ENCODE assay signal across 13 cellular contexts in the genomic region with DNA sequence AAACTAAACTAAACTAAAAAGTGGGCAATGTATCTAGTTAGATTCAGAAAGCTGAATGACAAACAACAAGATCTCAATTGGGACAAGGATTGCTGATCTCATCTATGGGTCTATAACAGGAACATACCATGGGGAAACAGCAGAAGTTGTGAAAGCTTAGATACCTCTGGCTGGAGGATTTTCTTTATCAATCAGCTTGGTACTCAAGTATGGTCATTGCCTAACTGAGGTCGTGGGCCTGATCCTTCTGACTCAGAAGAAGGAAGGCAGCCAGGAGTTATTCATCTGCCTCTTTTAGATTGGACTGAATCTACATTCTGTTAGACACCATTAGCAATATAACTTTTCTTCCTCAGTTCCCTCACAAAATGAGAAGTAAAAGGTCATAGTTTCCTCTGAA. TPM values are rescaled to one million over a fixed set of nuclear protein-coding genes. Genes with fewer than 3 reads are reported as not detected.
A peak's percentile ranks its signal among the peaks of the same experiment; 100 is the strongest.
DNase-seq lines count a peak whose midpoint lies in the region; ATAC-seq and TF ChIP-seq lines count a peak whose summit lies in the region.
"Had no signal": no experiment of that assay in that cellular context is flagged by ENCODE, and none has a peak within 500 bp of the region (broad histone marks: within the 10 kb centered on the region; RNA-seq: fewer than 3 reads in every experiment).

No MANE protein-coding gene starts in this region.

- peaks cover 2% of the 10 kb centered on the region for H3K4me1 Mint-ChIP-seq in activated T-cell treated with anti-CD3 and anti-CD28 coated beads, Interleukin-2, amount 50 U/mL, for 4 hours (ENCODE audit: low read depth)

- 14 to 39% (median 22%) methylated on average over 1 of the region's 1 CpG for WGBS in stomach, 5 donors
- no CpG with 5 or more reads among the region's 1 CpG for WGBS in neuronal stem cell (ENCODE audit: extremely low coverage in 2 of 2, insufficient read length in 2 of 2, insufficient replicate concordance in 1 of 2), 2 donors

- peaks cover 5% of the 10 kb centered on the region for H3K36me3 Mint-ChIP-seq in activated T-cell treated with anti-CD3 and anti-CD28 coated beads, Interleukin-2, amount 50 U/mL, for 4 hours (ENCODE audit: insufficient read depth)

- no peak overlapping the region for H4K8ac ChIP-seq in neuronal stem cell (ENCODE audit: low read depth, low read length)

- H3K36me3 ChIP-seq in adipocyte (ENCODE audit: control insufficient read depth, insufficient read depth, low read length, severe bottlenecking) = no peaks in the 10 kb centered on the region
- H3K36me3 ChIP-seq in stomach = no peaks in the 10 kb centered on the region
- peaks cover 0 to 11% of the 10 kb centered on the region in 2 donors for H3K36me3 ChIP-seq in neuronal stem cell (replicated peaks in 1 of 2; ENCODE audit: control insufficient read depth in 2 of 2, insufficient read depth in 2 of 2, low read length in 2 of 2)

- H3K4me2 ChIP-seq in neuronal stem cell (ENCODE audit: insufficient read depth, low read length, poor library complexity, severe bottlenecking) = no peak overlapping the region

- no peak overlapping the region for H2BK5ac ChIP-seq in neuronal stem cell (ENCODE audit: low read length)

- H3K27me3 Mint-ChIP-seq in activated T-cell treated with anti-CD3 and anti-CD28 coated beads, Interleukin-2, amount 50 U/mL, for 4 hours (ENCODE audit: low read depth) = no peaks in the 10 kb centered on the region

- no peak overlapping the region for H2BK15ac ChIP-seq in neuronal stem cell (ENCODE audit: low read length)

- H3K4me3 ChIP-seq in adipocyte (ENCODE audit: low read length) (no peak overlapping the region), stomach (no peak overlapping the region), neuronal stem cell (ENCODE audit: low read length in 2 of 2) (no peak overlapping the region)
- H3K4me3 ChIP-seq: esophagus muscularis mucosa had no signal

- no peak overlapping the region for H3K23ac ChIP-seq in neuronal stem cell (ENCODE audit: low read depth, low read length, poor library complexity)

- H3K9ac ChIP-seq in adipocyte (ENCODE audit: low read length) (no peak overlapping the region), neuronal stem cell (ENCODE audit: low read depth, low read length, poor library complexity) (no peak overlapping the region)

- H2BK12ac ChIP-seq in neuronal stem cell (ENCODE audit: low read length) = no peak overlapping the region

- H4K91ac ChIP-seq in neuronal stem cell (ENCODE audit: low read depth, low read length, poor library complexity) = no peak overlapping the region

- H3K14ac ChIP-seq in neuronal stem cell (ENCODE audit: low read length) = no peak overlapping the region

- no peak overlapping the region for H3K4me3 Mint-ChIP-seq in activated T-cell treated with anti-CD3 and anti-CD28 coated beads, Interleukin-2, amount 50 U/mL, for 4 hours

- H3K27ac ChIP-seq in stomach (no peak overlapping the region), neuronal stem cell (replicated peaks; ENCODE audit: low read length) (no peak overlapping the region)
- H3K27ac ChIP-seq: esophagus muscularis mucosa had no signal

- TF ChIP-seq EP300 in stomach (IDR thresholded peaks at IDR 0.05) = no peak

- H3K9me3 ChIP-seq in adipocyte (ENCODE audit: control insufficient read depth, low read length) (no peaks in the 10 kb centered on the region), stomach (peaks cover 0 to 5% (median 0%) of the 10 kb centered on the region in 4 donors), neuronal stem cell (replicated peaks in 1 of 2; ENCODE audit: control insufficient read depth in 2 of 2, insufficient read depth in 1 of 2, low read depth in 1 of 2, low read length in 2 of 2) (peaks cover 0 to 4% of the 10 kb centered on the region in 2 donors)
- H3K9me3 ChIP-seq: esophagus muscularis mucosa had no signal

- intact Hi-C loops in stomach (cut with DNase I; ENCODE audit: low total_unique reads) = no loop called here

- no peak for ATAC-seq in activated T-cell treated with anti-CD3 and anti-CD28 coated beads, Interleukin-2, amount 50 U/mL, for 4 hours

- H3K4me1 ChIP-seq in adipocyte (ENCODE audit: control insufficient read depth, insufficient read depth, low read length) (peaks cover 28% of the 10 kb centered on the region), stomach (peaks cover 0 to 12% (median 3%) of the 10 kb centered on the region in 4 donors), neuronal stem cell (ENCODE audit: control insufficient read depth in 2 of 2, insufficient read depth in 1 of 2, low read depth in 1 of 2, low read length in 2 of 2) (peaks cover 0 to 6% of the 10 kb centered on the region in 2 donors)

- no peak overlapping the region for H2BK120ac ChIP-seq in neuronal stem cell (ENCODE audit: low read depth, low read length)

- no peak overlapping the region for H3K18ac ChIP-seq in neuronal stem cell (ENCODE audit: low read length)

- H3K9me3 Mint-ChIP-seq in activated T-cell treated with anti-CD3 and anti-CD28 coated beads, Interleukin-2, amount 50 U/mL, for 4 hours = no peaks in the 10 kb centered on the region

- H2AK5ac ChIP-seq in neuronal stem cell (ENCODE audit: low read depth, low read length) = no peak overlapping the region

- H3K27me3 ChIP-seq in adipocyte (replicated peaks; ENCODE audit: control insufficient read depth, insufficient read depth, low read length) (no peaks in the 10 kb centered on the region), stomach (no peaks in the 10 kb centered on the region), neuronal stem cell (ENCODE audit: control insufficient read depth in 3 of 3, insufficient read depth in 3 of 3, low read depth in 1 of 3, low read length in 3 of 3) (no peaks in the 10 kb centered on the region)
- H3K27me3 ChIP-seq: esophagus muscularis mucosa had no signal

- no peaks in the 10 kb centered on the region for H3K79me1 ChIP-seq in neuronal stem cell (ENCODE audit: low read depth, low read length)

- H3K4ac ChIP-seq in neuronal stem cell (ENCODE audit: low read length) = no peak overlapping the region

- DNase-seq in Ammon's horn (ENCODE audit: low spot score) = peak; percentile 17
- DNase-seq in HPDE6-E6E7 (ENCODE audit: extremely low spot score) = peak; percentile 60
- peak; percentile 83 for DNase-seq in adipocyte (ENCODE audit: low read depth)
- DNase-seq in kidney tubule cell (ENCODE audit: low spot score) = peak; percentile 60
- DNase-seq in NCI-H748 (lab: John Stamatoyannopoulos, UW; ENCODE audit: unreplicated experiment) = no peak
- no peak for DNase-seq in stomach
- DNase-seq in activated T-cell treated with anti-CD3 and anti-CD28 coated beads, Interleukin-2, amount 50 U/mL, for 4 hours = no peak
- no peak for DNase-seq in neuronal stem cell (ENCODE audit: low spot score)
- DNase-seq: anterior cingulate cortex; NCI-H2171 treated with DMSO at 0.1 percent for 48 hours; occipital lobe; stimulated activated CD4-positive, alpha-beta T cell treated with anti-CD3 and anti-CD28 coated beads, Interleukin-2, amount 100 ng/mL, for 48 hours had no signal

- H2AFZ ChIP-seq in neuronal stem cell (ENCODE audit: low read length) = no peak overlapping the region

- TF ChIP-seq CTCF in stomach (IDR thresholded peaks at IDR 0.05) = no peak

- TF ChIP-seq POLR2A in stomach (IDR thresholded peaks at IDR 0.05) = no peak

RNA-seq across cellular contexts. Expression of gene DNTTIP2, which starts 39.7 kb away (rescaled TPM):
- total RNA-seq in stomach = 100 to 1,000 TPM in 1 of 5 donors, 10 to 100 TPM in 3, 1 to 10 TPM in 1; 8.7 to 107 (median 39.3) TPM
- polyA plus RNA-seq in stomach = 10 to 100 TPM; 44.2 to 48.9 (median 46.9) TPM
- total RNA-seq in activated T-cell treated with anti-CD3 and anti-CD28 coated beads, Interleukin-2, amount 50 U/mL, for 4 hours = 100 to 1,000 TPM; 135 to 143 (median 141) TPM
- 62.9 TPM for polyA plus RNA-seq in neuronal stem cell (2013, experiment 1 of 2)
- polyA plus RNA-seq in neuronal stem cell (2013, experiment 2 of 2) = 64.4 TPM

Comparison
In these comparisons a context has a peak if more than half of its experiments do, and no peak if none do; other contexts are left out.
1. DNase-seq: peak in Ammon's horn (single experiment), HPDE6-E6E7 (single experiment), adipocyte (single experiment) and kidney tubule cell (single experiment); none in NCI-H748 (single experiment), stomach (single experiment), activated T-cell treated with anti-CD3 and anti-CD28 coated beads, Interleukin-2, amount 50 U/mL, for 4 hours (single experiment) and neuronal stem cell (single experiment).